ENCODE assay signal across 11 cellular contexts in the genomic region with DNA sequence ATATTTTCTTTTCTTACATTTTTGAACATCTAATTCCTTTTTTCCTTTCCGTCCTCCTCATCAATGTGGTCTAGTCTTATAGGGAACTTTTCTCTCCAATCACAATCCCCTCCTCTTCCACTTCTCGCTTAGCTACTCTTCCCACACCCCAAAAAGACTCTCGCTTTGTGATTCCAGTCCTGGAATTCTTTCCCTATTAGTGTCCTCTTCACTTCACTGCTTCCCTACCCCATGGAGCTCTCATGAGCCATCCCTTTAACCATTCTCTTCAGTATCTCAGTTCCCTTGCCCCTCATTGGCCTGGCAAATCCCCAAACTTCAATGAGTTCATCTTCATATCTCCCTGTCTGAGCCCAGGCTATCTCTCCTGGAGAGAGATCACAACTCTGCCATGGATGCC. TPM values are rescaled to one million over a fixed set of nuclear protein-coding genes. Genes with fewer than 3 reads are reported as not detected.
DNase-seq lines count a peak whose midpoint lies in the region; ATAC-seq and TF ChIP-seq lines count a peak whose summit lies in the region.
"Had no signal": no experiment of that assay in that cellular context is flagged by ENCODE, and none has a peak within 500 bp of the region (broad histone marks: within the 10 kb centered on the region; RNA-seq: fewer than 3 reads in every experiment).

No MANE protein-coding gene starts in this region.

- no peaks in the 10 kb centered on the region for H4K20me1 ChIP-seq in DOHH2 (ENCODE audit: control insufficient read depth, insufficient read depth, low read depth, low read length)

- no peaks in the 10 kb centered on the region for H3K27me3 ChIP-seq in DOHH2 (ENCODE audit: control insufficient read depth, low read length)

- H3K4me1 ChIP-seq in DOHH2 (ENCODE audit: control insufficient read depth, low read length), result peaks cover 59% of the 10 kb centered on the region

- peak overlapping the region; percentile 10; the same call in 1 of the 2 replicates for H3K4me2 ChIP-seq in DOHH2 (ENCODE audit: low read length)

- H3K79me2 ChIP-seq in DOHH2 (ENCODE audit: control insufficient read depth, low read length), result peaks cover 30% of the 10 kb centered on the region

- peaks cover 4% of the 10 kb centered on the region; the same call in 1 of the 2 replicates for H3K36me3 ChIP-seq in DOHH2 (ENCODE audit: control insufficient read depth, low read length)

- H3K36me3 Mint-ChIP-seq in IgD-negative memory B cell (peaks cover 5% of the 10 kb centered on the region), neural crest cell (ENCODE audit: low read depth) (no peaks in the 10 kb centered on the region)

- no peaks in the 10 kb centered on the region for H3F3A ChIP-seq in DOHH2 (ENCODE audit: control insufficient read depth, insufficient read depth)

- H3K4me3 ChIP-seq in DOHH2 (ENCODE audit: low read length), result no peak overlapping the region

- H3K27me3 Mint-ChIP-seq in IgD-negative memory B cell, result no peaks in the 10 kb centered on the region
- no peaks in the 10 kb centered on the region for H3K27me3 Mint-ChIP-seq in neural crest cell (ENCODE audit: low read depth)

- no peaks in the 10 kb centered on the region for H3K9me3 Mint-ChIP-seq in IgD-negative memory B cell
- H3K9me3 Mint-ChIP-seq in neural crest cell, result no peaks in the 10 kb centered on the region

- H3K4me1 Mint-ChIP-seq in IgD-negative memory B cell (peaks cover 51 to 63% (median 56%) of the 10 kb centered on the region in 3 donors), neural crest cell (peaks cover 59% of the 10 kb centered on the region)

- TF ChIP-seq CTCF in DOHH2 (IDR thresholded peaks at IDR 0.05; ENCODE audit: low read depth, low read length, poor library complexity, severe bottlenecking) (no peak), neural crest cell (conservative IDR thresholded peaks at IDR 0.05) (no peak)

- no peaks in the 10 kb centered on the region for H3K9me2 ChIP-seq in DOHH2 (replicated peaks; ENCODE audit: control insufficient read depth, low read length)

- H3K4me3 Mint-ChIP-seq in IgD-negative memory B cell (peak overlapping the region; percentile 38 to 96 (median 75)), neural crest cell (no peak overlapping the region)

- no peak overlapping the region for H3K27ac ChIP-seq in DOHH2 (ENCODE audit: low read depth, low read length)

- H3K9me3 ChIP-seq in DOHH2 (ENCODE audit: control insufficient read depth, insufficient read depth, low read length), result no peaks in the 10 kb centered on the region

- ATAC-seq in GM21390 (IDR thresholded peaks at IDR 0.05; ENCODE audit: unreplicated experiment), result no peak
- no peak for ATAC-seq in GM19467 (IDR thresholded peaks at IDR 0.05; ENCODE audit: unreplicated experiment)

- peak overlapping the region; percentile 21 to 69 (median 45) for H3K27ac Mint-ChIP-seq in IgD-negative memory B cell
- H3K27ac Mint-ChIP-seq in neural crest cell (ENCODE audit: unreplicated experiment), result peak overlapping the region; percentile 3

- DNase-seq in astrocyte of the hippocampus (ENCODE audit: low read depth, low spot score) (peak; percentile 38), neural crest cell (ENCODE audit: low read depth, low spot score) (no peak), DMS53 treated with DMSO at 0.1 percent for 48 hours (lab: John Stamatoyannopoulos, UW; ENCODE audit: unreplicated experiment) (no peak)
- DNase-seq: DMS79; NCI-H2171 treated with DMSO at 0.1 percent for 48 hours; stimulated activated CD4-positive, alpha-beta T cell treated with anti-CD3 and anti-CD28 coated beads, Interleukin-2, amount 100 ng/mL, for 48 hours; substantia nigra had no signal

RNA-seq across cellular contexts. Expression of a gene that starts 55.3 kb away (rescaled TPM):
- polyA plus RNA-seq in IgD-negative memory B cell, result 15.2 TPM
- total RNA-seq in neural crest cell, result 16.8 and 18.1 TPM in 2 replicates
